ENCODE assay signal across 19 cellular contexts in the genomic region with DNA sequence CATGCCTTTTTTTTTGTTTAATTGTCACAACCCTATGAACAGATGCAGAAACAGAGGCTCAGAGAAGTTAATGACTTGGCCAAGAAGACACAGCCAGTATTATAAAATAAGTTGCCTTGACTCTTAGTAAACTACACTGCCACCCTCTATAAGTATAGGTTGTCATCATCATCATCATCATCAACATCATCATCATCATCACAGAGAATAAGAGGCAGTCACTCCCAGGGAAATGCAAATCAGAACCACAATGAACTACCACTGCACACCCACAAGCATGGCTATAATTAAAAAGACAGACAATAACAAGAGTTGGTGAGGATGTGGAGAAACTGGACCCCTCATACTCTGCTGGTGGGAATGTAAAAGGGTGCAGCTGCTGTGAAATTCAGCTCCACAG. TPM values are rescaled to one million over a fixed set of nuclear protein-coding genes. Genes with fewer than 3 reads are reported as not detected.
DNase-seq lines count a peak whose midpoint lies in the region; ATAC-seq lines count a peak whose summit lies in the region.
"Had no signal": no experiment of that assay in that cellular context is flagged by ENCODE, and none has a peak within 500 bp of the region (broad histone marks: within the 10 kb centered on the region; RNA-seq: fewer than 3 reads in every experiment).

No MANE protein-coding gene starts in this region.

- peak overlapping the region; percentile 90 to 96 for H3K4me3 Mint-ChIP-seq in activated T-cell treated with anti-CD3 and anti-CD28 coated beads, Interleukin-2, amount 50 U/mL, for 72 hours
- H3K4me3 Mint-ChIP-seq in CD4-positive, alpha-beta memory T cell = peak overlapping the region in 5 of 8 donors; percentile 3 to 64 (median 10)
- H3K4me3 Mint-ChIP-seq in T-helper 2 cell treated with Interferon-gamma antibody and Interleukin-4, amounts not matched to agents 5 μg/mL and 100 μg/mL, for 36 hours = peak overlapping the region; percentile 93
- H3K4me3 Mint-ChIP-seq: HFFc6 had no signal

- no peak overlapping the region for H3K4me3 ChIP-seq in CD4-positive, alpha-beta memory T cell (ENCODE audit: low read length in 2 of 2)
- H3K4me3 ChIP-seq: PC-9 had no signal

- peaks cover 20% of the 10 kb centered on the region for H3K4me1 ChIP-seq in CD4-positive, alpha-beta memory T cell (ENCODE audit: insufficient read depth, low read length)

- POLR2A ChIA-PET in CD4-positive, alpha-beta memory T cell (lab: Charles Lee; ENCODE audit: partially characterized antibody) = interaction anchor here (1.5 kb wide), 1 partner anchor 8 kb away, joined by 5 read pairs; no protein-coding TSS in a partner anchor

- no peaks in the 10 kb centered on the region for H3K9me3 Mint-ChIP-seq in activated T-cell treated with anti-CD3 and anti-CD28 coated beads, Interleukin-2, amount 50 U/mL, for 72 hours
- H3K9me3 Mint-ChIP-seq in CD4-positive, alpha-beta memory T cell = no peaks in the 10 kb centered on the region
- H3K9me3 Mint-ChIP-seq in T-helper 2 cell treated with Interferon-gamma antibody and Interleukin-4, amounts not matched to agents 5 μg/mL and 100 μg/mL, for 36 hours = no peaks in the 10 kb centered on the region
- H3K9me3 Mint-ChIP-seq: HFFc6 had no signal

- peaks cover 1 to 3% of the 10 kb centered on the region in 2 donors for H3K36me3 Mint-ChIP-seq in activated T-cell treated with anti-CD3 and anti-CD28 coated beads, Interleukin-2, amount 50 U/mL, for 72 hours (ENCODE audit: insufficient read depth in 2 of 2)
- peaks cover 0 to 3% of the 10 kb centered on the region in 2 donors for H3K36me3 Mint-ChIP-seq in CD4-positive, alpha-beta memory T cell
- peaks cover 39% of the 10 kb centered on the region for H3K36me3 Mint-ChIP-seq in T-helper 2 cell treated with Interferon-gamma antibody and Interleukin-4, amounts not matched to agents 5 μg/mL and 100 μg/mL, for 36 hours (ENCODE audit: low read depth)

- no peaks in the 10 kb centered on the region for H3K36me3 ChIP-seq in CD4-positive, alpha-beta memory T cell (ENCODE audit: insufficient read depth, low read length)

- H3K4me1 Mint-ChIP-seq in activated T-cell treated with anti-CD3 and anti-CD28 coated beads, Interleukin-2, amount 50 U/mL, for 72 hours (ENCODE audit: low read depth) = peaks cover 47% of the 10 kb centered on the region
- H3K4me1 Mint-ChIP-seq in CD4-positive, alpha-beta memory T cell = peaks cover 19 to 34% (median 25%) of the 10 kb centered on the region in 4 donors
- peaks cover 56% of the 10 kb centered on the region for H3K4me1 Mint-ChIP-seq in T-helper 2 cell treated with Interferon-gamma antibody and Interleukin-4, amounts not matched to agents 5 μg/mL and 100 μg/mL, for 36 hours (ENCODE audit: low read depth)

- no peak for DNase-seq in activated T-cell treated with anti-CD3 and anti-CD28 coated beads, Interleukin-2, amount 50 U/mL, for 72 hours
- no peak for DNase-seq in activated T-cell treated with anti-CD3 and anti-CD28 coated beads, Interleukin-2, amount 50 U/mL, for 48 hours
- DNase-seq in CD4-positive, alpha-beta memory T cell = no peak
- DNase-seq in T-helper 2 cell treated with Interferon-gamma antibody and Interleukin-4, amounts not matched to agents 5 μg/mL and 100 μg/mL, for 36 hours (ENCODE audit: low spot score) = no peak
- DNase-seq in caudate nucleus (lab: John Stamatoyannopoulos, UW) (no peak), NCI-H526 treated with DMSO at 0.1 percent for 48 hours (lab: John Stamatoyannopoulos, UW) (no peak), EL (no peak), NCI-H1105 (lab: John Stamatoyannopoulos, UW) (no peak)
- DNase-seq: COR-L47, DMS153, HFFc6, KG1, NCI-H1436 treated with DMSO at 0.1 percent for 48 hours, NCI-H2029 treated with DMSO at 0.1 percent for 48 hours, NCI-H2171 treated with DMSO at 0.1 percent for 48 hours, NCI-H446 treated with DMSO at 0.1 percent for 48 hours, NCI-H774, PC-9 had no signal

- H3K27ac Mint-ChIP-seq in activated T-cell treated with anti-CD3 and anti-CD28 coated beads, Interleukin-2, amount 50 U/mL, for 72 hours = no peak overlapping the region
- H3K27ac Mint-ChIP-seq in CD4-positive, alpha-beta memory T cell = no peak overlapping the region
- peak overlapping the region; percentile 85 for H3K27ac Mint-ChIP-seq in T-helper 2 cell treated with Interferon-gamma antibody and Interleukin-4, amounts not matched to agents 5 μg/mL and 100 μg/mL, for 36 hours
- H3K27ac Mint-ChIP-seq: HFFc6 had no signal

- no peaks in the 10 kb centered on the region for H3K27me3 Mint-ChIP-seq in activated T-cell treated with anti-CD3 and anti-CD28 coated beads, Interleukin-2, amount 50 U/mL, for 72 hours (ENCODE audit: low read depth)
- H3K27me3 Mint-ChIP-seq in CD4-positive, alpha-beta memory T cell = no peaks in the 10 kb centered on the region
- H3K27me3 Mint-ChIP-seq in T-helper 2 cell treated with Interferon-gamma antibody and Interleukin-4, amounts not matched to agents 5 μg/mL and 100 μg/mL, for 36 hours (ENCODE audit: low read depth) = no peaks in the 10 kb centered on the region

- peak in 1 of 2 donors; percentile 34 for ATAC-seq in activated T-cell treated with anti-CD3 and anti-CD28 coated beads, Interleukin-2, amount 50 U/mL, for 72 hours (replicated peaks in 1 of 2)

- CTCF ChIA-PET in CD4-positive, alpha-beta memory T cell (lab: Charles Lee; ENCODE audit: partially characterized antibody) = interaction anchor here (1.0 kb wide), 1 partner anchor 43 kb away, joined by 3 read pairs; no protein-coding TSS in a partner anchor

- no peaks in the 10 kb centered on the region for H3K9me3 ChIP-seq in CD4-positive, alpha-beta memory T cell (ENCODE audit: control insufficient read depth in 1 of 2, low read length in 2 of 2)

- no peak overlapping the region for H3K27ac ChIP-seq in CD4-positive, alpha-beta memory T cell (ENCODE audit: low read depth, low read length)
- peak overlapping the region; percentile 68 for H3K27ac ChIP-seq in caudate nucleus (ENCODE audit: low read depth, low read length)
- H3K27ac ChIP-seq: C4-2B, PC-9 had no signal

- intact Hi-C loops in CD4-positive, alpha-beta memory T cell (cut with micrococcal nuclease) = no loop called here

- H3K27me3 ChIP-seq in CD4-positive, alpha-beta memory T cell (ENCODE audit: insufficient read depth, low read length) = no peaks in the 10 kb centered on the region

RNA-seq across cellular contexts. Expression of a gene that starts 23.2 kb away (rescaled TPM):
- 10 to 100 TPM; 16.9 to 19.0 TPM for total RNA-seq in activated T-cell treated with anti-CD3 and anti-CD28 coated beads, Interleukin-2, amount 50 U/mL, for 72 hours
- 10 to 100 TPM; 26.4 to 33.5 TPM for total RNA-seq in CD4-positive, alpha-beta memory T cell
- 10 to 100 TPM; 16.4 to 17.5 TPM for polyA plus RNA-seq in CD4-positive, alpha-beta memory T cell

RNA-seq across cellular contexts. Expression of a gene that starts 52.7 kb away (rescaled TPM):
- total RNA-seq in activated T-cell treated with anti-CD3 and anti-CD28 coated beads, Interleukin-2, amount 50 U/mL, for 72 hours = 1 to 10 TPM; 1.3 to 1.4 TPM
- 1 to 10 TPM; 1.1 to 1.3 TPM for total RNA-seq in CD4-positive, alpha-beta memory T cell
- polyA plus RNA-seq in CD4-positive, alpha-beta memory T cell = 1 to 10 TPM in 1 of 2 donors, under 1 TPM in 1; 0.57 to 1.2 TPM

Comparison
In these comparisons a context has a peak if more than half of its experiments do, and no peak if none do; other contexts are left out.
1. H3K4me3 Mint-ChIP-seq: peak in every context shown above with its lines; median percentile 93 in activated T-cell treated with anti-CD3 and anti-CD28 coated beads, Interleukin-2, amount 50 U/mL, for 72 hours; 93 in T-helper 2 cell treated with Interferon-gamma antibody and Interleukin-4, amounts not matched to agents 5 μg/mL and 100 μg/mL, for 36 hours; 10 in CD4-positive, alpha-beta memory T cell.